ENCODE assay signal across 8 cellular contexts in genomic region chr11:36594316-36594989, GRCh38. TPM values are rescaled to one million over a fixed set of nuclear protein-coding genes. Genes with fewer than 3 reads are reported as not detected.
A peak's percentile ranks its signal among the peaks of the same experiment; 100 is the strongest.
DNase-seq lines count a peak whose midpoint lies in the region; ATAC-seq and TF ChIP-seq lines count a peak whose summit lies in the region.

A gene with protein sequence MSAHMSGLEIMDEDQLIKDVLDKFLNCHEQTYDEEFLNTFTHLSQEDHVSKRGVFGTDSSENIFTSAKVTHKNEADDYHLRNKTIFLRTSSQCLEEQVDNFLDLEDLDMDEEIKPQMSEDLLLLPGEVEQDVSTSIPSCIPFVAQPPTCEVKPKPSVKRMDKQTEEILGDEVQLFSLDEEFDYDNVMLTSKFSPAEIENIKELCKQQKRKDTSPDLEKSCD (plus strand): TSS chr11:36594502. CDS start chr11:36610104, 15,602 bp downstream.

- TF ChIP-seq RAD21 in liver (IDR thresholded peaks at IDR 0.05) = no peak

- H3K27ac ChIP-seq in 22Rv1 = peak within 1 kb of the TSS; percentile 48
- peak within 1 kb of the TSS; percentile 36 to 49 for H3K27ac ChIP-seq in liver (ENCODE audit: low read depth in 1 of 2, low read length in 2 of 2)

- peaks cover 15% of the 10 kb centered on the region for H3K27me3 Mint-ChIP-seq in WTC11 (ENCODE audit: low read depth)
- peaks cover 48 to 53% of the 10 kb centered on the region in 2 donors for H3K27me3 Mint-ChIP-seq in effector memory CD8-positive, alpha-beta T cell

- H3K36me3 ChIP-seq in liver (ENCODE audit: control insufficient read depth in 4 of 4, insufficient read depth in 3 of 4, low read depth in 1 of 4, low read length in 3 of 4) = no peaks in the 10 kb centered on the region

- H3K27ac Mint-ChIP-seq in WTC11 = no peak within 1 kb of the TSS
- peak within 1 kb of the TSS in 1 of 2 donors; percentile 29 for H3K27ac Mint-ChIP-seq in effector memory CD8-positive, alpha-beta T cell

- CTCF ChIA-PET in WTC11 (lab: Charles Lee) = no interaction called here

- ATAC-seq in HG03095 (IDR thresholded peaks at IDR 0.05; ENCODE audit: unreplicated experiment) (peak; percentile 75), WTC11 (peak; percentile 97)
- ATAC-seq in effector memory CD8-positive, alpha-beta T cell (replicated peaks) = peak; percentile 66

- H3K9ac ChIP-seq in liver (ENCODE audit: low read depth in 1 of 2, low read length in 2 of 2) = peak within 1 kb of the TSS; percentile 4 to 53

- H3K36me3 Mint-ChIP-seq in WTC11 = peaks cover 49% of the 10 kb centered on the region
- H3K36me3 Mint-ChIP-seq in effector memory CD8-positive, alpha-beta T cell (ENCODE audit: insufficient read depth) = no peaks in the 10 kb centered on the region

- in situ Hi-C loops in GM13977 (cut with MboI; ENCODE audit: low pct_unique_long_range_greater_than_20kb, low sequenced_read_pairs, unreplicated experiment) = no loop called here

- no peaks in the 10 kb centered on the region for H3K9me3 ChIP-seq in liver (ENCODE audit: control insufficient read depth in 4 of 4, low read length in 3 of 4)

- H3K4me1 ChIP-seq in liver (ENCODE audit: control insufficient read depth in 4 of 4, insufficient read depth in 4 of 4, low read length in 3 of 4) = peaks cover 1 to 11% (median 7%) of the 10 kb centered on the region in 4 donors

- WGBS in liver = under 1% methylated on average over 29 of the region's 29 CpGs

- POLR2A ChIA-PET in WTC11 (lab: Charles Lee) = no interaction called here

- peak within 1 kb of the TSS; percentile 80 for H3K4me3 Mint-ChIP-seq in WTC11
- H3K4me3 Mint-ChIP-seq in effector memory CD8-positive, alpha-beta T cell = peak within 1 kb of the TSS; percentile 84

- H3K9me3 Mint-ChIP-seq in WTC11 = peaks cover 81% of the 10 kb centered on the region
- H3K9me3 Mint-ChIP-seq in effector memory CD8-positive, alpha-beta T cell = no peaks in the 10 kb centered on the region

- DNase-seq in GM13977 (ENCODE audit: low spot score) (peak; percentile 48), NCI-H2171 treated with DMSO at 0.1 percent for 48 hours (lab: John Stamatoyannopoulos, UW) (peak; percentile 99), WTC11 (ENCODE audit: low spot score) (peak; percentile 12)
- DNase-seq in effector memory CD8-positive, alpha-beta T cell = no peak
- DNase-seq in stimulated activated CD4-positive, alpha-beta T cell treated with anti-CD3 and anti-CD28 coated beads, Interleukin-2, amount 100 ng/mL, for 48 hours = peak; percentile 2 to 13

- no peaks in the 10 kb centered on the region for H3K4me1 Mint-ChIP-seq in WTC11
- peaks cover 6 to 7% of the 10 kb centered on the region in 2 donors for H3K4me1 Mint-ChIP-seq in effector memory CD8-positive, alpha-beta T cell (ENCODE audit: low read depth in 2 of 2)

- H3K4me3 ChIP-seq in liver (ENCODE audit: low read depth in 1 of 3, low read length in 3 of 3) = peak within 1 kb of the TSS; percentile 81 to 94 (median 90)

- TF ChIP-seq CTCF in 22Rv1 (IDR thresholded peaks at IDR 0.05) (no peak), GM13977 (IDR thresholded peaks at IDR 0.05; ENCODE audit: extremely low read depth, insufficient read depth, missing control alignments) (no peak), WTC11 (IDR thresholded peaks at IDR 0.05) (no peak), liver (IDR thresholded peaks at IDR 0.05; ENCODE audit: low read depth, low read length, missing input control) (no peak)

- H3K27me3 ChIP-seq in liver (ENCODE audit: control insufficient read depth in 4 of 4, insufficient read depth in 4 of 4, low read length in 3 of 4) = peaks cover 0 to 3% (median 0%) of the 10 kb centered on the region in 4 donors

TF ChIP-seq in WTC11, 78 proteins besides CTCF, POLR2A, EP300 and RAD21:
- peak; percentile 42; the same call in 1 of the 2 replicates for TF ChIP-seq GABPB1 (CRISPR knock-in tag; IDR thresholded peaks at IDR 0.05)
- TF ChIP-seq ZNF138 (CRISPR knock-in tag; conservative IDR thresholded peaks at IDR 0.05) = no peak
TF ChIP-seq in WTC11: peak in this region for 1.

TF ChIP-seq in liver, 16 proteins besides CTCF, POLR2A, EP300 and RAD21:
- TF ChIP-seq NR2F2 (IDR thresholded peaks at IDR 0.05) (no peak), REST (IDR thresholded peaks at IDR 0.05) (peak; percentile 56), JUND (IDR thresholded peaks at IDR 0.05) (peak; percentile 60 to 78), ATF3 (IDR thresholded peaks at IDR 0.05) (peak; percentile 47), FOXA1 (IDR thresholded peaks at IDR 0.05) (no peak), TAF1 (conservative IDR thresholded peaks at IDR 0.05) (no peak), HNF4A (conservative IDR thresholded peaks at IDR 0.05) (peak; percentile 33 to 47), GABPA (IDR thresholded peaks at IDR 0.05 in 1 of 2, conservative IDR thresholded peaks at IDR 0.05 in 1 of 2) (peak; percentile 51 to 79), HNF4G (IDR thresholded peaks at IDR 0.05) (no peak), SP1 (IDR thresholded peaks at IDR 0.05) (peak; percentile 47), EGR1 (IDR thresholded peaks at IDR 0.05; ENCODE audit: low read depth in 2 of 2) (no peak), MAX (IDR thresholded peaks at IDR 0.05) (peak; percentile 65), FOXA2 (IDR thresholded peaks at IDR 0.05) (peak; percentile 49), ZBTB33 (IDR thresholded peaks at IDR 0.05) (peak; percentile 68), RXRA (IDR thresholded peaks at IDR 0.05) (peak; percentile 24 to 39), YY1 (IDR thresholded peaks at IDR 0.05) (peak; percentile 84)

RNA-seq across cellular contexts. Expression of the gene that starts here (rescaled TPM):
- total RNA-seq in WTC11 (2021) (3.8 to 4.2 TPM (median 4.1 TPM) in 3 replicates), liver (1 to 10 TPM; 9.5 TPM)
- polyA plus RNA-seq in liver = 10 to 100 TPM in 1 of 2 donors, 1 to 10 TPM in 1; 9.8 to 10.2 TPM

Comparison
In these comparisons a context has a peak if more than half of its experiments do, and no peak if none do; other contexts are left out.
1. DNase-seq: peak in GM13977 (single experiment), NCI-H2171 treated with DMSO at 0.1 percent for 48 hours (single experiment), WTC11 (single experiment) and stimulated activated CD4-positive, alpha-beta T cell treated with anti-CD3 and anti-CD28 coated beads, Interleukin-2, amount 100 ng/mL, for 48 hours (2 of 2); none in effector memory CD8-positive, alpha-beta T cell (0 of 3).
2. Peak in every context shown above with its lines, with median percentiles within 50 percentile points of each other: ATAC-seq.